In genomic region chr3:57078366-57079220, GRCh38 we compare ENCODE assay signal across 8 cellular contexts. TPM values are rescaled to one million over a fixed set of nuclear protein-coding genes. Genes with fewer than 3 reads are reported as not detected.
DNase-seq lines count a peak whose midpoint lies in the region; ATAC-seq and TF ChIP-seq lines count a peak whose summit lies in the region.

No MANE protein-coding gene starts in this region.

- no peaks in the 10 kb centered on the region for H3K9me3 ChIP-seq in CD4-positive, alpha-beta memory T cell (ENCODE audit: control insufficient read depth in 1 of 2, low read length in 2 of 2)
- H3K9me3 ChIP-seq in H9 (ENCODE audit: control insufficient read depth, low read depth, low read length): no peaks in the 10 kb centered on the region
- no peaks in the 10 kb centered on the region for H3K9me3 ChIP-seq in spleen

- peak in 3 of 5 donors; percentile 13 to 26 (median 26) for DNase-seq in CD4-positive, alpha-beta memory T cell
- DNase-seq in H9 (peak; percentile 62), SK-N-DZ (ENCODE audit: low spot score) (peak; percentile 79), choroid plexus epithelial cell (ENCODE audit: low read depth) (peak; percentile 86), kidney tubule cell (ENCODE audit: low spot score) (peak; percentile 61), spleen (peak; percentile 81)

- peak overlapping the region; percentile 47 for H3K4me2 ChIP-seq in H9 (ENCODE audit: insufficient read depth, insufficient read length, low read length)

- H3K4me3 ChIP-seq in CD4-positive, alpha-beta memory T cell (ENCODE audit: low read length in 2 of 2): peak overlapping the region in 1 of 2 donors; percentile 49
- H3K4me3 ChIP-seq in choroid plexus epithelial cell (ENCODE audit: low read depth, low read length): peak overlapping the region; percentile 73
- peak overlapping the region; percentile 45 to 74 (median 58) for H3K4me3 ChIP-seq in spleen

- CTCF ChIA-PET in CD4-positive, alpha-beta memory T cell (lab: Charles Lee; ENCODE audit: partially characterized antibody): no interaction called here

- H2BK120ac ChIP-seq in H9 (ENCODE audit: low read depth, low read length, poor library complexity, severe bottlenecking): no peak overlapping the region

- TF ChIP-seq CTCF in H9 (conservative IDR thresholded peaks at IDR 0.05) (no peak; the same call in 2 of the 3 replicates), choroid plexus epithelial cell (conservative IDR thresholded peaks at IDR 0.05; ENCODE audit: low read depth, low read length) (no peak), spleen (IDR thresholded peaks at IDR 0.05 in 8 of 11, conservative IDR thresholded peaks at IDR 0.05 in 3 of 11) (no peak)

- H3K4me1 Mint-ChIP-seq in CD4-positive, alpha-beta memory T cell: peaks cover 3 to 22% (median 8%) of the 10 kb centered on the region in 4 donors
- peaks cover 11 to 12% of the 10 kb centered on the region in 2 experiments for H3K4me1 Mint-ChIP-seq in H9

- H3K4me3 Mint-ChIP-seq in CD4-positive, alpha-beta memory T cell: peak overlapping the region; percentile 66 to 82 (median 76)
- H3K4me3 Mint-ChIP-seq in H9: peak overlapping the region; percentile 72 to 82

- ATAC-seq in GM18498 (IDR thresholded peaks at IDR 0.05; ENCODE audit: unreplicated experiment) (no peak), HG03097 (IDR thresholded peaks at IDR 0.05; ENCODE audit: low FRiP score, unreplicated experiment) (no peak)

- no peaks in the 10 kb centered on the region for H3K36me3 ChIP-seq in CD4-positive, alpha-beta memory T cell (ENCODE audit: insufficient read depth, low read length)
- H3K36me3 ChIP-seq in spleen: no peaks in the 10 kb centered on the region

- peaks cover 10% of the 10 kb centered on the region for H3K4me1 ChIP-seq in CD4-positive, alpha-beta memory T cell (ENCODE audit: insufficient read depth, low read length)
- H3K4me1 ChIP-seq in H9 (ENCODE audit: insufficient read depth, low read length) (no peaks in the 10 kb centered on the region), spleen (peaks cover 3 to 22% (median 18%) of the 10 kb centered on the region in 6 donors)

- H4K20me1 ChIP-seq in H9 (ENCODE audit: control insufficient read depth, insufficient read depth, insufficient read length): no peaks in the 10 kb centered on the region

- no peak overlapping the region for H2AK5ac ChIP-seq in H9 (ENCODE audit: insufficient read length, low read length)

- no peak overlapping the region for H4K91ac ChIP-seq in H9 (ENCODE audit: insufficient read length, low read depth, low read length)

- no peak for TF ChIP-seq POLR2A in spleen (IDR thresholded peaks at IDR 0.05)

- H3K79me1 ChIP-seq in H9 (ENCODE audit: insufficient read depth, low read depth, low read length, poor library complexity, severe bottlenecking): no peaks in the 10 kb centered on the region

- H2BK15ac ChIP-seq in H9 (ENCODE audit: low read depth, low read length): no peak overlapping the region

- no peaks in the 10 kb centered on the region for H3K79me2 ChIP-seq in H9 (ENCODE audit: insufficient read depth, low read length)

- H2BK5ac ChIP-seq in H9 (ENCODE audit: insufficient read length, low read length): no peak overlapping the region

- H3K27ac Mint-ChIP-seq in CD4-positive, alpha-beta memory T cell: peak overlapping the region in 1 of 7 donors; percentile 46
- no peak overlapping the region; a peak in 1 of 7 replicates for H3K27ac Mint-ChIP-seq in H9

- no peak overlapping the region for H2AFZ ChIP-seq in H9 (ENCODE audit: low read length)

- intact Hi-C loops in CD4-positive, alpha-beta memory T cell (cut with micrococcal nuclease): no loop called here
- intact Hi-C loops in spleen (cut with DNase I; ENCODE audit: low total_unique reads): no loop called here

- no peaks in the 10 kb centered on the region for H3K9me3 Mint-ChIP-seq in CD4-positive, alpha-beta memory T cell
- H3K9me3 Mint-ChIP-seq in H9: no peaks in the 10 kb centered on the region

- H3K23me2 ChIP-seq in H9 (ENCODE audit: insufficient read length, low read depth, low read length, poor library complexity, severe bottlenecking): no peaks in the 10 kb centered on the region

- H3K56ac ChIP-seq in H9 (ENCODE audit: insufficient read length, low read depth, low read length): no peak overlapping the region

- H4K8ac ChIP-seq in H9 (replicated peaks; ENCODE audit: insufficient read length, low read depth, low read length): no peak overlapping the region

- no CpG with 5 or more reads among the region's 71 CpGs for WGBS in H9 (ENCODE audit: extremely low coverage, insufficient read length, low lambda C conversion rate)
- 0 to 1% (median 1%) methylated on average over 43 to 71 of the region's 71 CpGs for WGBS in spleen, 5 donors

- no peak overlapping the region for H4K5ac ChIP-seq in H9 (ENCODE audit: insufficient read length, low read depth, low read length)

- no peak overlapping the region for H3K4ac ChIP-seq in H9 (ENCODE audit: low read depth, low read length)

- POLR2A ChIA-PET in CD4-positive, alpha-beta memory T cell (lab: Charles Lee; ENCODE audit: partially characterized antibody): no interaction called here

- H2BK20ac ChIP-seq in H9 (ENCODE audit: low read depth, low read length, poor library complexity, severe bottlenecking): no peak overlapping the region

- H3K9ac ChIP-seq in H9 (ENCODE audit: extremely low read depth, insufficient read length, low read length): peak overlapping the region; percentile 4

- H3K36me3 Mint-ChIP-seq in CD4-positive, alpha-beta memory T cell: peaks cover 0 to 3% of the 10 kb centered on the region in 2 donors
- peaks cover 0 to 5% (median 0%) of the 10 kb centered on the region in 3 experiments; a peak in 1 of 7 replicates for H3K36me3 Mint-ChIP-seq in H9 (ENCODE audit: insufficient read depth in 1 of 3, low read depth in 3 of 3)

- peaks cover 24% of the 10 kb centered on the region for H3K27me3 ChIP-seq in CD4-positive, alpha-beta memory T cell (ENCODE audit: insufficient read depth, low read length)
- H3K27me3 ChIP-seq in H9 (ENCODE audit: insufficient read depth, low read length) (no peaks in the 10 kb centered on the region; the same call in 1 of the 2 replicates), spleen (replicated peaks in 1 of 7) (peaks cover 0 to 66% (median 35%) of the 10 kb centered on the region in 7 donors)

- peak overlapping the region; percentile 17; the same call in 1 of the 2 replicates for H3K14ac ChIP-seq in H9 (ENCODE audit: insufficient read depth, low read length)

- no peak overlapping the region for H3T11ph ChIP-seq in H9 (ENCODE audit: low read length)

- no peak overlapping the region for H3K27ac ChIP-seq in CD4-positive, alpha-beta memory T cell (ENCODE audit: low read depth, low read length)
- H3K27ac ChIP-seq in H9 (ENCODE audit: insufficient read length, low read depth, low read length) (no peak overlapping the region), spleen (no peak overlapping the region)

- peaks cover 30 to 54% of the 10 kb centered on the region in 2 donors for H3K27me3 Mint-ChIP-seq in CD4-positive, alpha-beta memory T cell
- peaks cover 44% of the 10 kb centered on the region for H3K27me3 Mint-ChIP-seq in H9 (ENCODE audit: low read depth)

- no peak overlapping the region for H3K23ac ChIP-seq in H9 (ENCODE audit: insufficient read length, low read depth, low read length)

- no peak overlapping the region for H3K18ac ChIP-seq in H9 (ENCODE audit: insufficient read length, low read depth, low read length)

- no peak overlapping the region for H2BK12ac ChIP-seq in H9 (ENCODE audit: insufficient read length, low read depth, low read length)

RNA-seq across cellular contexts. Expression of gene SPATA12, which starts 18.1 kb away (rescaled TPM):
- not detected for total RNA-seq in CD4-positive, alpha-beta memory T cell
- not detected for polyA plus RNA-seq in CD4-positive, alpha-beta memory T cell
- total RNA-seq in H9 (2021) (0.11 and 0.22 TPM in 2 replicates), spleen (under 1 TPM in 2 of 7 donors, not detected in 5; 0.17 to 0.34 TPM)
- polyA plus RNA-seq in SK-N-DZ (2014; cell fraction: cytosol; rRNA removed): not detected in 2 replicates
- not detected in 2 replicates for polyA plus RNA-seq in SK-N-DZ (2014; cell fraction: nucleus; rRNA removed)
- under 1 TPM; 0.13 to 0.16 (median 0.15) TPM for polyA plus RNA-seq in spleen

Comparison
In these comparisons a context has a peak if more than half of its experiments do, and no peak if none do; other contexts are left out.
1. DNase-seq: peak in every context shown above with its lines; median percentile 86 in choroid plexus epithelial cell; 81 in spleen; 79 in SK-N-DZ; 62 in H9; 61 in kidney tubule cell; 26 in CD4-positive, alpha-beta memory T cell.